ENCODE assay signal across 1 cellular context in genomic region chr12:53625946-53626701, GRCh38.
TF ChIP-seq lines count a peak whose summit lies in the region.

Gene ATF7, minus strand, starts transcription at chr12:53626382. Its CDS starts 25,382 bp downstream, at chr12:53601000.

TF ChIP-seq in K562, 482 proteins besides CTCF, POLR2A, EP300 and RAD21 (continued from another document and continues in another):
- peak; percentile 59; the same call in 1 of the 2 replicates for TF ChIP-seq AFF4 (CRISPR knock-in tag; IDR thresholded peaks at IDR 0.05)
- peak; percentile 83 for TF ChIP-seq RBFOX2 (IDR thresholded peaks at IDR 0.05; ENCODE audit: low read depth, low read length)
- 0 out of 2 replicates have a peak, but pooled peaks have one; percentile 68 for TF ChIP-seq ZNF76 (CRISPR knock-in tag; IDR thresholded peaks at IDR 0.05; ENCODE audit: borderline replicate concordance)
- TF ChIP-seq ZNF134 (CRISPR knock-in tag; conservative IDR thresholded peaks at IDR 0.05), result no peak
- peak; percentile 89 for TF ChIP-seq FOXM1 (IDR thresholded peaks at IDR 0.05; ENCODE audit: low read depth)
- no peak for TF ChIP-seq FOXM1 (CRISPR knock-in tag; IDR thresholded peaks at IDR 0.05; ENCODE audit: low read depth)
- TF ChIP-seq SIN3A (IDR thresholded peaks at IDR 0.05; ENCODE audit: borderline replicate concordance in 2 of 2, control insufficient read depth in 1 of 2, low read depth in 2 of 2, low read length in 2 of 2), result peak in 1 of 2 experiments; percentile 80; a peak in 2 of 4 replicates
- TF ChIP-seq ZNF584 (CRISPR knock-in tag; IDR thresholded peaks at IDR 0.05; ENCODE audit: low read depth), result no peak
- TF ChIP-seq, protein P1, sequence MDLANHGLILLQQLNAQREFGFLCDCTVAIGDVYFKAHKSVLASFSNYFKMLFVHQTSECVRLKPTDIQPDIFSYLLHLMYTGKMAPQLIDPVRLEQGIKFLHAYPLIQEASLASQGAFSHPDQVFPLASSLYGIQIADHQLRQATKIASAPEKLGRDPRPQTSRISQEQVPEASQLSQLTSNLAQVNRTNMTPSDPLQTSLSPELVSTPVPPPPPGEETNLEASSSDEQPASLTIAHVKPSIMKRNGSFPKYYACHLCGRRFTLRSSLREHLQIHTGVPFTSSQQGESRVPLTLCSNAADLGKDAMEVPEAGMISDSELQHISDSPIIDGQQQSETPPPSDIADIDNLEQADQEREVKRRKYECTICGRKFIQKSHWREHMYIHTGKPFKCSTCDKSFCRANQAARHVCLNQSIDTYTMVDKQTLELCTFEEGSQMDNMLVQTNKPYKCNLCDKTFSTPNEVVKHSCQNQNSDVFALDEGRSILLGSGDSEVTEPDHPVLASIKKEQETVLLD (IDR thresholded peaks at IDR 0.05), result peak; percentile 64; the same call in 1 of the 2 replicates
- TF ChIP-seq MAFF (IDR thresholded peaks at IDR 0.05; ENCODE audit: low read length), result peak; percentile 60; the same call in 1 of the 2 replicates
- TF ChIP-seq CEBPB (tag; IDR thresholded peaks at IDR 0.05), result no peak
- no peak for TF ChIP-seq SMARCA5 (IDR thresholded peaks at IDR 0.05)
- TF ChIP-seq MCM3 (IDR thresholded peaks at IDR 0.05), result no peak
- TF ChIP-seq HMG20B (CRISPR knock-in tag; IDR thresholded peaks at IDR 0.05), result no peak
- no peak for TF ChIP-seq CHD7 (IDR thresholded peaks at IDR 0.05; ENCODE audit: low read depth, low read length)
- TF ChIP-seq KLF13 (tag; IDR thresholded peaks at IDR 0.05; ENCODE audit: borderline replicate concordance, low read depth), result peak; percentile 55; the same call in 1 of the 2 replicates
- TF ChIP-seq, protein P2, sequence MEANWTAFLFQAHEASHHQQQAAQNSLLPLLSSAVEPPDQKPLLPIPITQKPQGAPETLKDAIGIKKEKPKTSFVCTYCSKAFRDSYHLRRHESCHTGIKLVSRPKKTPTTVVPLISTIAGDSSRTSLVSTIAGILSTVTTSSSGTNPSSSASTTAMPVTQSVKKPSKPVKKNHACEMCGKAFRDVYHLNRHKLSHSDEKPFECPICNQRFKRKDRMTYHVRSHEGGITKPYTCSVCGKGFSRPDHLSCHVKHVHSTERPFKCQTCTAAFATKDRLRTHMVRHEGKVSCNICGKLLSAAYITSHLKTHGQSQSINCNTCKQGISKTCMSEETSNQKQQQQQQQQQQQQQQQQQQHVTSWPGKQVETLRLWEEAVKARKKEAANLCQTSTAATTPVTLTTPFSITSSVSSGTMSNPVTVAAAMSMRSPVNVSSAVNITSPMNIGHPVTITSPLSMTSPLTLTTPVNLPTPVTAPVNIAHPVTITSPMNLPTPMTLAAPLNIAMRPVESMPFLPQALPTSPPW (CRISPR knock-in tag; IDR thresholded peaks at IDR 0.05), result peak; percentile 97
- TF ChIP-seq ZBTB49 (CRISPR knock-in tag; IDR thresholded peaks at IDR 0.05; ENCODE audit: borderline replicate concordance), result no peak
- peak; percentile 73 for TF ChIP-seq TAF7 (tag; IDR thresholded peaks at IDR 0.05)
- TF ChIP-seq, protein P3, sequence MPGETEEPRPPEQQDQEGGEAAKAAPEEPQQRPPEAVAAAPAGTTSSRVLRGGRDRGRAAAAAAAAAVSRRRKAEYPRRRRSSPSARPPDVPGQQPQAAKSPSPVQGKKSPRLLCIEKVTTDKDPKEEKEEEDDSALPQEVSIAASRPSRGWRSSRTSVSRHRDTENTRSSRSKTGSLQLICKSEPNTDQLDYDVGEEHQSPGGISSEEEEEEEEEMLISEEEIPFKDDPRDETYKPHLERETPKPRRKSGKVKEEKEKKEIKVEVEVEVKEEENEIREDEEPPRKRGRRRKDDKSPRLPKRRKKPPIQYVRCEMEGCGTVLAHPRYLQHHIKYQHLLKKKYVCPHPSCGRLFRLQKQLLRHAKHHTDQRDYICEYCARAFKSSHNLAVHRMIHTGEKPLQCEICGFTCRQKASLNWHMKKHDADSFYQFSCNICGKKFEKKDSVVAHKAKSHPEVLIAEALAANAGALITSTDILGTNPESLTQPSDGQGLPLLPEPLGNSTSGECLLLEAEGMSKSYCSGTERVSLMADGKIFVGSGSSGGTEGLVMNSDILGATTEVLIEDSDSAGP (CRISPR knock-in tag; IDR thresholded peaks at IDR 0.05), result no peak
- peak; percentile 73 for TF ChIP-seq HMGN3 (IDR thresholded peaks at IDR 0.05; ENCODE audit: borderline replicate concordance, extremely low read depth, insufficient read length, low read depth, low read length)
- peak; percentile 17; the same call in 1 of the 2 replicates for TF ChIP-seq ARID3A (IDR thresholded peaks at IDR 0.05; ENCODE audit: borderline replicate concordance, low read depth, low read length)
- TF ChIP-seq DMBX1 (CRISPR knock-in tag; IDR thresholded peaks at IDR 0.05; ENCODE audit: borderline replicate concordance), result no peak
- peak; percentile 79 for TF ChIP-seq ZFX (CRISPR knock-in tag; IDR thresholded peaks at IDR 0.05)
- TF ChIP-seq, protein P4, sequence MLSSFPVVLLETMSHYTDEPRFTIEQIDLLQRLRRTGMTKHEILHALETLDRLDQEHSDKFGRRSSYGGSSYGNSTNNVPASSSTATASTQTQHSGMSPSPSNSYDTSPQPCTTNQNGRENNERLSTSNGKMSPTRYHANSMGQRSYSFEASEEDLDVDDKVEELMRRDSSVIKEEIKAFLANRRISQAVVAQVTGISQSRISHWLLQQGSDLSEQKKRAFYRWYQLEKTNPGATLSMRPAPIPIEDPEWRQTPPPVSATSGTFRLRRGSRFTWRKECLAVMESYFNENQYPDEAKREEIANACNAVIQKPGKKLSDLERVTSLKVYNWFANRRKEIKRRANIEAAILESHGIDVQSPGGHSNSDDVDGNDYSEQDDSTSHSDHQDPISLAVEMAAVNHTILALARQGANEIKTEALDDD (IDR thresholded peaks at IDR 0.05), result peak; percentile 62; the same call in 1 of the 2 replicates
- no peak for TF ChIP-seq ZNF583 (CRISPR knock-in tag; IDR thresholded peaks at IDR 0.05)
